ENCODE assay signal across 9 cellular contexts in genomic region chr2:237714690-237715458, GRCh38.
DNase-seq lines count a peak whose midpoint lies in the region; ATAC-seq and TF ChIP-seq lines count a peak whose summit lies in the region.
"Had no signal": no experiment of that assay in that cellular context is flagged by ENCODE, and none has a peak within 500 bp of the region (broad histone marks: within the 10 kb centered on the region; RNA-seq: fewer than 3 reads in every experiment).

No MANE protein-coding gene starts in this region.

- no peaks in the 10 kb centered on the region for H3K9me3 ChIP-seq in right lobe of liver
- no peaks in the 10 kb centered on the region for H3K9me3 ChIP-seq in suprapubic skin
- H3K9me3 ChIP-seq in testis = no peaks in the 10 kb centered on the region

- TF ChIP-seq CTCF in choroid plexus epithelial cell (conservative IDR thresholded peaks at IDR 0.05; ENCODE audit: low read depth, low read length) (no peak), right lobe of liver (IDR thresholded peaks at IDR 0.05) (no peak), suprapubic skin (IDR thresholded peaks at IDR 0.05) (no peak), testis (IDR thresholded peaks at IDR 0.05) (no peak)

- ATAC-seq in right lobe of liver = peak; percentile 32 to 50 (median 44)
- no peak for ATAC-seq in HG03139 (IDR thresholded peaks at IDR 0.05; ENCODE audit: unreplicated experiment)

- peaks cover 0 to 23% (median 11%) of the 10 kb centered on the region in 4 donors for H3K4me1 ChIP-seq in right lobe of liver
- H3K4me1 ChIP-seq in suprapubic skin = peaks cover 50% of the 10 kb centered on the region
- H3K4me1 ChIP-seq in testis = no peaks in the 10 kb centered on the region

- DNase-seq in NCI-H2227 (lab: John Stamatoyannopoulos, UW; ENCODE audit: unreplicated experiment) = peak; percentile 7
- peak; percentile 64 for DNase-seq in choroid plexus epithelial cell (ENCODE audit: low read depth)
- DNase-seq in right lobe of liver = peak in 1 of 3 donors; percentile 28
- DNase-seq in suprapubic skin (ENCODE audit: low spot score in 2 of 2) = peak in 1 of 2 donors; percentile 58
- no peak for DNase-seq in ureter (ENCODE audit: low spot score)
- no peak for DNase-seq in testis
- DNase-seq: activated gamma-delta T cell treated with Interleukin-2 at 50 U/mL for 16 hours, NCI-H1092 had no signal

- intact Hi-C loops in right lobe of liver (cut with DNase I) = no loop called here
- intact Hi-C loops in testis (cut with DNase I; ENCODE audit: low total_unique reads) = no loop called here

- H3K27me3 ChIP-seq in right lobe of liver (no peaks in the 10 kb centered on the region), suprapubic skin (no peaks in the 10 kb centered on the region), testis (no peaks in the 10 kb centered on the region)

- TF ChIP-seq POLR2A in right lobe of liver (IDR thresholded peaks at IDR 0.05) (no peak), suprapubic skin (IDR thresholded peaks at IDR 0.05) (no peak), testis (IDR thresholded peaks at IDR 0.05) (no peak)

- H3K4me3 ChIP-seq in choroid plexus epithelial cell (ENCODE audit: low read depth, low read length) = no peak overlapping the region
- peak overlapping the region in 2 of 3 donors; percentile 29 to 43 for H3K4me3 ChIP-seq in right lobe of liver
- H3K4me3 ChIP-seq in suprapubic skin = no peak overlapping the region
- H3K4me3 ChIP-seq in testis = no peak overlapping the region

- H3K27ac ChIP-seq in right lobe of liver (peak overlapping the region; percentile 8 to 57 (median 26)), suprapubic skin (peak overlapping the region; percentile 67), testis (no peak overlapping the region)

- WGBS in right lobe of liver (ENCODE audit: insufficient coverage, low coverage, low lambda C conversion rate, missing lambda C conversion rate) = 67% methylated on average over 12 of the region's 14 CpGs
- 57% methylated on average over 14 of the region's 14 CpGs for whole genome bisulfite sequencing in suprapubic skin
- WGBS in testis, 2 donors = 77 to 80% methylated on average over 14 of the region's 14 CpGs

- TF ChIP-seq EP300 in suprapubic skin (IDR thresholded peaks at IDR 0.05) = no peak

- H3K36me3 ChIP-seq in right lobe of liver (peaks cover 0 to 5% (median under 1%) of the 10 kb centered on the region in 4 donors), suprapubic skin (peaks cover 22% of the 10 kb centered on the region), testis (ENCODE audit: low read depth, missing control alignments) (no peaks in the 10 kb centered on the region)

Comparison
In these comparisons a context has a peak if more than half of its experiments do, and no peak if none do; other contexts are left out.
1. DNase-seq: peak in NCI-H2227 (single experiment) and choroid plexus epithelial cell (single experiment); none in ureter (single experiment) and testis (single experiment).
2. H3K4me3 ChIP-seq: peak in right lobe of liver (2 of 3); none in choroid plexus epithelial cell (single experiment), suprapubic skin (single experiment) and testis (0 of 2).
3. H3K27ac ChIP-seq: peak in right lobe of liver (3 of 3) and suprapubic skin (single experiment); none in testis (0 of 2).